In genomic region chr1:202957733-202958543, GRCh38 we compare ENCODE assay signal across 8 cellular contexts. TPM values are rescaled to one million over a fixed set of nuclear protein-coding genes. Genes with fewer than 3 reads are reported as not detected.
A peak's percentile ranks its signal among the peaks of the same experiment; 100 is the strongest.
DNase-seq lines count a peak whose midpoint lies in the region; ATAC-seq and TF ChIP-seq lines count a peak whose summit lies in the region.

ADIPOR1 (minus strand) TSS chr1:202958312; CDS start chr1:202951070, 7,242 bp downstream.

- H3K9me3 ChIP-seq in CD4-positive, alpha-beta memory T cell (ENCODE audit: control insufficient read depth in 1 of 2, low read length in 2 of 2): no peaks in the 10 kb centered on the region
- H3K9me3 ChIP-seq in lower lobe of right lung: no peaks in the 10 kb centered on the region

- CTCF ChIA-PET in CD4-positive, alpha-beta memory T cell (lab: Charles Lee; ENCODE audit: partially characterized antibody): no interaction called here
- CTCF ChIA-PET in activated CD8-positive, alpha-beta T cell treated with anti-CD3 and anti-CD28 coated beads, Interleukin-2, amount 10 ng/mL, durations not matched to agents 7 days and 5 days (lab: Charles Lee): interaction anchor here (1.0 kb wide), 1 partner anchor 10 kb away, joined by 3 read pairs; no protein-coding TSS in a partner anchor

- peak; percentile 38 for TF ChIP-seq CTCF in lower lobe of right lung (IDR thresholded peaks at IDR 0.05)

- H3K4me3 ChIP-seq in CD4-positive, alpha-beta memory T cell (ENCODE audit: low read length in 2 of 2): peak within 1 kb of the TSS; percentile 44 to 78
- H3K4me3 ChIP-seq in lower lobe of right lung: peak within 1 kb of the TSS; percentile 99

- ATAC-seq in GM19397 (IDR thresholded peaks at IDR 0.05; ENCODE audit: unreplicated experiment) (peak; percentile 97), HG03565 (IDR thresholded peaks at IDR 0.05; ENCODE audit: unreplicated experiment) (peak; percentile 88), lower lobe of right lung (peak; percentile 99)
- peak; percentile 99 for ATAC-seq in activated CD8-positive, alpha-beta T cell treated with anti-CD3 and anti-CD28 coated beads, Interleukin-2, amount 10 ng/mL, durations not matched to agents 7 days and 5 days

- peak within 1 kb of the TSS; percentile 89 to 97 (median 94) for H3K4me3 Mint-ChIP-seq in CD4-positive, alpha-beta memory T cell
- H3K4me3 Mint-ChIP-seq in activated CD8-positive, alpha-beta T cell treated with anti-CD3 and anti-CD28 coated beads, Interleukin-2, amount 10 ng/mL, durations not matched to agents 7 days and 5 days: peak within 1 kb of the TSS; percentile 86

- peaks cover 30 to 55% (median 47%) of the 10 kb centered on the region in 4 donors for H3K4me1 Mint-ChIP-seq in CD4-positive, alpha-beta memory T cell
- H3K4me1 Mint-ChIP-seq in activated CD8-positive, alpha-beta T cell treated with anti-CD3 and anti-CD28 coated beads, Interleukin-2, amount 10 ng/mL, durations not matched to agents 7 days and 5 days (ENCODE audit: low read depth): peaks cover 42% of the 10 kb centered on the region

- peaks cover 54% of the 10 kb centered on the region for H3K4me1 ChIP-seq in CD4-positive, alpha-beta memory T cell (ENCODE audit: insufficient read depth, low read length)
- H3K4me1 ChIP-seq in lower lobe of right lung: peaks cover 56% of the 10 kb centered on the region

- H3K27ac Mint-ChIP-seq in CD4-positive, alpha-beta memory T cell: peak within 1 kb of the TSS; percentile 91 to 99 (median 97)
- peak within 1 kb of the TSS; percentile 88 for H3K27ac Mint-ChIP-seq in activated CD8-positive, alpha-beta T cell treated with anti-CD3 and anti-CD28 coated beads, Interleukin-2, amount 10 ng/mL, durations not matched to agents 7 days and 5 days

- no peaks in the 10 kb centered on the region for H3K27me3 Mint-ChIP-seq in CD4-positive, alpha-beta memory T cell
- no peaks in the 10 kb centered on the region for H3K27me3 Mint-ChIP-seq in activated CD8-positive, alpha-beta T cell treated with anti-CD3 and anti-CD28 coated beads, Interleukin-2, amount 10 ng/mL, durations not matched to agents 7 days and 5 days (ENCODE audit: low read depth)

- peaks cover 5% of the 10 kb centered on the region for H3K36me3 ChIP-seq in CD4-positive, alpha-beta memory T cell (ENCODE audit: insufficient read depth, low read length)
- H3K36me3 ChIP-seq in lower lobe of right lung: peaks cover 23% of the 10 kb centered on the region

- intact Hi-C loops in CD4-positive, alpha-beta memory T cell (cut with micrococcal nuclease): loop anchor here (1.0 to 2.0 kb wide), 4 partner anchors 9 to 69 kb away; partner anchors contain the start of genes CYB5R1, KLHL12 and RABIF
- intact Hi-C loops in lower lobe of right lung (cut with DNase I): no loop called here

- peak; percentile 93 to 94 (median 94) for DNase-seq in CD4-positive, alpha-beta memory T cell
- DNase-seq in NCI-H82 treated with DMSO at 0.1 percent for 48 hours (lab: John Stamatoyannopoulos, UW; ENCODE audit: unreplicated experiment) (peak; percentile 71), ecto neural progenitor cell (ENCODE audit: low spot score) (peak; percentile 92), lower lobe of right lung (peak; percentile 96)
- peak; percentile 94 for DNase-seq in activated CD8-positive, alpha-beta T cell treated with anti-CD3 and anti-CD28 coated beads, Interleukin-2, amount 10 ng/mL, durations not matched to agents 7 days and 5 days
- peak; percentile 85 to 92 (median 86) for DNase-seq in stimulated activated CD4-positive, alpha-beta T cell treated with anti-CD3 and anti-CD28 coated beads, TNF-alpha, amount 100 ng/mL, for 24 hours (ENCODE audit: low read depth in 3 of 3)

- H3K9me3 Mint-ChIP-seq in CD4-positive, alpha-beta memory T cell: peaks cover 0 to 3% (median 0%) of the 10 kb centered on the region in 8 donors
- H3K9me3 Mint-ChIP-seq in activated CD8-positive, alpha-beta T cell treated with anti-CD3 and anti-CD28 coated beads, Interleukin-2, amount 10 ng/mL, durations not matched to agents 7 days and 5 days (ENCODE audit: insufficient read depth): no peaks in the 10 kb centered on the region

- no peaks in the 10 kb centered on the region for H3K27me3 ChIP-seq in CD4-positive, alpha-beta memory T cell (ENCODE audit: insufficient read depth, low read length)
- H3K27me3 ChIP-seq in lower lobe of right lung (ENCODE audit: low read depth): no peaks in the 10 kb centered on the region

- POLR2A ChIA-PET in CD4-positive, alpha-beta memory T cell (lab: Charles Lee; ENCODE audit: partially characterized antibody): interaction anchor here (1.0 to 1.1 kb wide), 2 partner anchors 9 to 31 kb away, joined by 3 to 8 read pairs; partner anchors contain the start of genes CYB5R1 and KLHL12
- POLR2A ChIA-PET in activated CD8-positive, alpha-beta T cell treated with anti-CD3 and anti-CD28 coated beads, Interleukin-2, amount 10 ng/mL, durations not matched to agents 7 days and 5 days (lab: Charles Lee): no interaction called here

- peaks cover 14 to 28% of the 10 kb centered on the region in 2 donors for H3K36me3 Mint-ChIP-seq in CD4-positive, alpha-beta memory T cell
- peaks cover 10% of the 10 kb centered on the region for H3K36me3 Mint-ChIP-seq in activated CD8-positive, alpha-beta T cell treated with anti-CD3 and anti-CD28 coated beads, Interleukin-2, amount 10 ng/mL, durations not matched to agents 7 days and 5 days (ENCODE audit: low read depth)

- peak within 1 kb of the TSS; percentile 94 for H3K27ac ChIP-seq in CD4-positive, alpha-beta memory T cell (ENCODE audit: low read depth, low read length)
- H3K27ac ChIP-seq in lower lobe of right lung: peak within 1 kb of the TSS; percentile 99

RNA-seq across cellular contexts. Expression of gene ADIPOR1, which starts in this region (rescaled TPM):
- total RNA-seq in CD4-positive, alpha-beta memory T cell: 10 to 100 TPM; 52.6 to 58.3 TPM
- polyA plus RNA-seq in CD4-positive, alpha-beta memory T cell: 100 to 1,000 TPM in 1 of 2 donors, 10 to 100 TPM in 1; 98.2 to 164 TPM
- total RNA-seq in activated CD8-positive, alpha-beta T cell treated with anti-CD3 and anti-CD28 coated beads, Interleukin-2, amount 10 ng/mL, durations not matched to agents 7 days and 5 days: 10 to 100 TPM; 60.8 to 70.7 TPM
- total RNA-seq in lower lobe of right lung: 110 TPM

Comparison
In these comparisons a context has a peak if more than half of its experiments do, and no peak if none do; other contexts are left out.
1. Peak in every context shown above with its lines: DNase-seq, ATAC-seq, H3K4me3 ChIP-seq and H3K27ac ChIP-seq.